Comparison of ENCODE assay signal across 1 cellular context in the genomic region with DNA sequence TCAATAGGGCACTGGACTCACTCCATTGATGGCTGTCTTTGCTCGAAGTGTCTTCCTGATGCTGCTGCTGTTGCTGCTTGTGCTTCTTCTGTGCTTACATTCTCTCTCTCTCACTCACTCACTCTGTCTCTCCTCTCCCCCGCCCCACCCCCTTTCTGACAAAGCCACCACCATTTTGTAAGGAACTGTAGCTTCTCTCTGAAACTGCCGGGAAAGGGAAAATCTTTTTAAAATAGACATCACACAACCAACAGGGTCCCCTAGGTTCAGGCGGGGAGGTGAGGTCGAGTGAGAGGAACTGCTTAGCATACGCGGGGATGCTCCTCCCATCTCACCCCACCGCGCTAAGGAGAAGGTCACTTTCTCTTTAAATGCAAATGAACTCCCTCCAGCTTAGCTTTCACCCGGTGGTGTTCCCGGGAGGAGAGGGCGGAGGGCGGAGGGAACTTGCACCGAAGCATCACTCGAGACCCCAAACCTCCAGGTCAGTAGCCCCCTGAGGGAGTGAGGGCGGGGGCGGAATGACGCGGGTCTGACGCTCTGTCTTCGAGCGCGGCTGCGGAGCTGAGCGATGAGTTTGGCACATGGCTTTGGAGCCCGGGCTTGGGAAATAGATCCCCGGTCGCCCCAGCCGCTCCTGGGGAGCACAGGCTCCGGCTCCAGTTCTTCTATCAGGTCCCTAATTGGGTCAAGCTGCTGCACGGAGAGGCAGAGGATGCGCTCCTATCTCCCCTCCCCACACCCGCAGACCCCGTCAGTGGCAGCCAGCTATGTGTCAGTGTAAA.
A peak's percentile ranks its signal among the peaks of the same experiment; 100 is the strongest.
TF ChIP-seq lines count a peak whose summit lies in the region.

A gene (plus strand): TSS at position 370 of the 785 bp plus-strand sequence. CDS start 1,341 bp downstream, outside the sequence.

TF ChIP-seq in GM12878, 131 proteins besides CTCF, POLR2A, EP300 and RAD21 (continued from another document):
- TF ChIP-seq, protein P1, sequence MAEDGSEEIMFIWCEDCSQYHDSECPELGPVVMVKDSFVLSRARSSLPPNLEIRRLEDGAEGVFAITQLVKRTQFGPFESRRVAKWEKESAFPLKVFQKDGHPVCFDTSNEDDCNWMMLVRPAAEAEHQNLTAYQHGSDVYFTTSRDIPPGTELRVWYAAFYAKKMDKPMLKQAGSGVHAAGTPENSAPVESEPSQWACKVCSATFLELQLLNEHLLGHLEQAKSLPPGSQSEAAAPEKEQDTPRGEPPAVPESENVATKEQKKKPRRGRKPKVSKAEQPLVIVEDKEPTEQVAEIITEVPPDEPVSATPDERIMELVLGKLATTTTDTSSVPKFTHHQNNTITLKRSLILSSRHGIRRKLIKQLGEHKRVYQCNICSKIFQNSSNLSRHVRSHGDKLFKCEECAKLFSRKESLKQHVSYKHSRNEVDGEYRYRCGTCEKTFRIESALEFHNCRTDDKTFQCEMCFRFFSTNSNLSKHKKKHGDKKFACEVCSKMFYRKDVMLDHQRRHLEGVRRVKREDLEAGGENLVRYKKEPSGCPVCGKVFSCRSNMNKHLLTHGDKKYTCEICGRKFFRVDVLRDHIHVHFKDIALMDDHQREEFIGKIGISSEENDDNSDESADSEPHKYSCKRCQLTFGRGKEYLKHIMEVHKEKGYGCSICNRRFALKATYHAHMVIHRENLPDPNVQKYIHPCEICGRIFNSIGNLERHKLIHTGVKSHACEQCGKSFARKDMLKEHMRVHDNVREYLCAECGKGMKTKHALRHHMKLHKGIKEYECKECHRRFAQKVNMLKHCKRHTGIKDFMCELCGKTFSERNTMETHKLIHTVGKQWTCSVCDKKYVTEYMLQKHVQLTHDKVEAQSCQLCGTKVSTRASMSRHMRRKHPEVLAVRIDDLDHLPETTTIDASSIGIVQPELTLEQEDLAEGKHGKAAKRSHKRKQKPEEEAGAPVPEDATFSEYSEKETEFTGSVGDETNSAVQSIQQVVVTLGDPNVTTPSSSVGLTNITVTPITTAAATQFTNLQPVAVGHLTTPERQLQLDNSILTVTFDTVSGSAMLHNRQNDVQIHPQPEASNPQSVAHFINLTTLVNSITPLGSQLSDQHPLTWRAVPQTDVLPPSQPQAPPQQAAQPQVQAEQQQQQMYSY (CRISPR knock-in tag; IDR thresholded peaks at IDR 0.05): no peak
- TF ChIP-seq POLR2AphosphoS5 (IDR thresholded peaks at IDR 0.05; ENCODE audit: low read length) (0 out of 2 replicates have a peak, but pooled peaks have one; percentile 18), SMC3 (IDR thresholded peaks at IDR 0.05; ENCODE audit: borderline replicate concordance, low read length) (peak; percentile 19; the same call in 1 of the 2 replicates), RELA (IDR thresholded peaks at IDR 0.05; ENCODE audit: borderline replicate concordance, partially characterized antibody) (peak; percentile 35), ZNF207 (IDR thresholded peaks at IDR 0.05; ENCODE audit: borderline replicate concordance) (no peak), CREM (IDR thresholded peaks at IDR 0.05; ENCODE audit: low read depth) (peak; percentile 33; the same call in 1 of the 2 replicates), SIN3A (IDR thresholded peaks at IDR 0.05; ENCODE audit: low read depth, low read length) (peak; percentile 49; the same call in 1 of the 2 replicates)
- TF ChIP-seq, protein P2, sequence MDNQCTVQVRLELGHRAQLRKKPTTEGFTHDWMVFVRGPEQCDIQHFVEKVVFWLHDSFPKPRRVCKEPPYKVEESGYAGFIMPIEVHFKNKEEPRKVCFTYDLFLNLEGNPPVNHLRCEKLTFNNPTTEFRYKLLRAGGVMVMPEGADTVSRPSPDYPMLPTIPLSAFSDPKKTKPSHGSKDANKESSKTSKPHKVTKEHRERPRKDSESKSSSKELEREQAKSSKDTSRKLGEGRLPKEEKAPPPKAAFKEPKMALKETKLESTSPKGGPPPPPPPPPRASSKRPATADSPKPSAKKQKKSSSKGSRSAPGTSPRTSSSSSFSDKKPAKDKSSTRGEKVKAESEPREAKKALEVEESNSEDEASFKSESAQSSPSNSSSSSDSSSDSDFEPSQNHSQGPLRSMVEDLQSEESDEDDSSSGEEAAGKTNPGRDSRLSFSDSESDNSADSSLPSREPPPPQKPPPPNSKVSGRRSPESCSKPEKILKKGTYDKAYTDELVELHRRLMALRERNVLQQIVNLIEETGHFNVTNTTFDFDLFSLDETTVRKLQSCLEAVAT (IDR thresholded peaks at IDR 0.05): 0 out of 2 replicates have a peak, but pooled peaks have one; percentile 36
TF ChIP-seq in GM12878: peak in this region for 18.
